In genomic region chr22:18958321-18958705, GRCh38 we compare ENCODE assay signal across 4 cellular contexts. TPM values are rescaled to one million over a fixed set of nuclear protein-coding genes. Genes with fewer than 3 reads are reported as not detected.
"Had no signal": no experiment of that assay in that cellular context is flagged by ENCODE, and none has a peak within 500 bp of the region (broad histone marks: within the 10 kb centered on the region; RNA-seq: fewer than 3 reads in every experiment).

No MANE protein-coding gene starts in this region.

RNA-seq across cellular contexts. Expression of gene PRODH, which starts 22.2 kb away (rescaled TPM):
- total RNA-seq: activated naive CD8-positive, alpha-beta T cell treated with anti-CD3 and anti-CD28 coated beads for 36 hours; fibroblast of lung; lung microvascular endothelial cell; natural killer cell had no signal
